ENCODE assay signal across 22 cellular contexts in the genomic region with DNA sequence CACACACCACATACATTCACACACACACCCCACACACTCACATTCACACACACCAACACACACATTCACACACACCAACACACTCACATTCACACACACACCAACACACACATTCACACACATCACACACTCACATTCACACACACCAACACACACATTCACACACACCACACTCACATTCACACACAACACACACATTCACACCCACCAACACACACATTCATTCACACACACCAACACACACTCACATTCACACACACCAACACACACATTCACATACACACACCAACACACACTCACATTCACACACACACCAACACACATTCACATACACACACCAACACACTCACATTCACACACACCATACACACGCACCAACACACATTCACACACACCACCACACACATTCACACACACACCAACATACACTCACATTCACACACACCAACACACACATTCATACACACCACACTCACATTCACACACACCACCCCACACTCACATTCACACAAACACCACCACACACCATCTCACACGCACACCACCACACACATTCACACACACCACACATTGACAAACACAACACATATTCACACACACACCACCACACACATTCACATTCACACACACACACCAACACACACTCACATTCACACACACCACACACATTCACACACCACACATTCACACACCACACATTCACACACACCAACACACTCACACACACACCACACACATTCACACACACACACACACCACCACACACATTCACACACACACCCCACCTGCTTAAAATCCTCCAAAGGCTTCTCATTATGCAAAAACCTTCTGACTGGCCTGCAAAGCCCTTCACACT. TPM values are rescaled to one million over a fixed set of nuclear protein-coding genes. Genes with fewer than 3 reads are reported as not detected.
DNase-seq lines count a peak whose midpoint lies in the region; ATAC-seq, FAIRE-seq and TF ChIP-seq lines count a peak whose summit lies in the region.
"Had no signal": no experiment of that assay in that cellular context is flagged by ENCODE, and none has a peak within 500 bp of the region (broad histone marks: within the 10 kb centered on the region; RNA-seq: fewer than 3 reads in every experiment).

No MANE protein-coding gene starts in this region.

- DNase-seq in GM12891 (ENCODE audit: insufficient read length, low spot score), result no peak
- DNase-seq in H9, result no peak
- DNase-seq in astrocyte (ENCODE audit: low read depth), result no peak
- no peak for DNase-seq in H1 (ENCODE audit: low read depth in 1 of 2, low spot score in 2 of 2)
- no peak for DNase-seq in mucosa of descending colon
- DNase-seq in left lobe of liver (ENCODE audit: low spot score), result no peak
- DNase-seq in T-helper 9 cell, result no peak
- DNase-seq: 8988T; Calu3; CD8-positive, alpha-beta T cell; DMS79 treated with DMSO at 0.1 percent for 48 hours; GF-D8; GM23248; H7; Karpas-422; KBM-7 had no signal

- H3K79me1 ChIP-seq in H9 (ENCODE audit: insufficient read depth, low read depth, low read length, poor library complexity, severe bottlenecking), result no peaks in the 10 kb centered on the region
- no peaks in the 10 kb centered on the region for H3K79me1 ChIP-seq in H1 (ENCODE audit: low read depth, low read length)

- TF ChIP-seq CTCF in H9 (conservative IDR thresholded peaks at IDR 0.05) (no peak), astrocyte (IDR thresholded peaks at IDR 0.05; ENCODE audit: insufficient read depth, low read depth, low read length) (no peak), H1 (IDR thresholded peaks at IDR 0.05; ENCODE audit: control extremely low read depth in 1 of 3, insufficient read depth in 1 of 3, low read depth in 1 of 3, low read length in 3 of 3) (no peak), mucosa of descending colon (IDR thresholded peaks at IDR 0.05) (no peak)

- no peak overlapping the region for H3K9ac ChIP-seq in H9 (ENCODE audit: extremely low read depth, insufficient read length, low read length)
- H3K9ac ChIP-seq in astrocyte (ENCODE audit: low read length), result no peak overlapping the region
- peak overlapping the region in 1 of 4 experiments; percentile 18; a peak in 1 of 7 replicates for H3K9ac ChIP-seq in H1 (replicated peaks in 1 of 4; ENCODE audit: extremely low read depth in 1 of 4, low read depth in 3 of 4, low read length in 3 of 4)
- H3K9ac ChIP-seq: BLaER1, GM23248 had no signal

- FAIRE-seq in GM12891 (lab: Jason Lieb, UNC) (peak; percentile 72), astrocyte (lab: Jason Lieb, UNC) (peak; percentile 13), H1 (lab: Jason Lieb, UNC) (no peak)
- FAIRE-seq: GM18507 had no signal

- H3K18ac ChIP-seq in H9 (ENCODE audit: insufficient read length, low read depth, low read length) (no peak overlapping the region), H1 (ENCODE audit: extremely low read depth, low read length) (no peak overlapping the region)

- no peak for TF ChIP-seq EP300 in H1 (IDR thresholded peaks at IDR 0.05; ENCODE audit: borderline replicate concordance in 1 of 2, low read depth in 2 of 2, low read length in 2 of 2)

- H2BK12ac ChIP-seq in H9 (ENCODE audit: insufficient read length, low read depth, low read length) (no peak overlapping the region), H1 (ENCODE audit: low read depth, low read length) (peak overlapping the region; percentile 69; the same call in 1 of the 2 replicates)

- H2BK15ac ChIP-seq in H9 (ENCODE audit: low read depth, low read length) (no peak overlapping the region), H1 (ENCODE audit: low read length) (peak overlapping the region; percentile 32; the same call in 1 of the 2 replicates)

- H3K79me2 ChIP-seq in H9 (ENCODE audit: insufficient read depth, low read length) (no peaks in the 10 kb centered on the region), astrocyte (ENCODE audit: insufficient read depth, low read length) (no peaks in the 10 kb centered on the region), H1 (ENCODE audit: control insufficient read depth in 1 of 2, insufficient read depth in 2 of 2, low read length in 2 of 2) (peaks cover 0 to 8% of the 10 kb centered on the region in 2 experiments; a peak in 1 of 4 replicates)

- CTCF ChIA-PET in H1 (lab: Charles Lee; ENCODE audit: partially characterized antibody), result interaction anchor here (2.8 kb wide), 1 partner anchor 16 kb away, joined by 14 read pairs; no protein-coding TSS in a partner anchor

- no peak overlapping the region for H3K14ac ChIP-seq in H9 (ENCODE audit: insufficient read depth, low read length)
- H3K14ac ChIP-seq in H1 (ENCODE audit: insufficient read length), result no peak overlapping the region

- ATAC-seq in mucosa of descending colon, result no peak
- no peak for ATAC-seq in left lobe of liver
- ATAC-seq in HG02981 (IDR thresholded peaks at IDR 0.05; ENCODE audit: unreplicated experiment), result no peak
- ATAC-seq: CD8-positive, alpha-beta T cell had no signal

- peaks cover 5% of the 10 kb centered on the region for H3K4me1 ChIP-seq in H9 (ENCODE audit: insufficient read depth, low read length)
- no peaks in the 10 kb centered on the region for H3K4me1 ChIP-seq in astrocyte (ENCODE audit: insufficient read depth, low read length)
- peaks cover 0 to 2% (median 0%) of the 10 kb centered on the region in 4 experiments; a peak in 1 of 7 replicates for H3K4me1 ChIP-seq in H1 (replicated peaks in 1 of 4; ENCODE audit: control insufficient read depth in 3 of 4, insufficient read depth in 4 of 4, low read length in 3 of 4)
- no peaks in the 10 kb centered on the region for H3K4me1 ChIP-seq in mucosa of descending colon (ENCODE audit: low read depth)
- H3K4me1 ChIP-seq: BLaER1 had no signal

- no peaks in the 10 kb centered on the region for H3K27me3 ChIP-seq in H9 (ENCODE audit: insufficient read depth, low read length)
- H3K27me3 ChIP-seq in astrocyte (ENCODE audit: insufficient read depth, low read length), result no peaks in the 10 kb centered on the region
- H3K27me3 ChIP-seq in H1 (replicated peaks in 1 of 4; ENCODE audit: control insufficient read depth in 3 of 4, extremely low read depth in 1 of 4, insufficient read depth in 3 of 4, low read length in 3 of 4), result no peaks in the 10 kb centered on the region
- H3K27me3 ChIP-seq: BLaER1 had no signal

- no peak for TF ChIP-seq RAD21 in H1 (IDR thresholded peaks at IDR 0.05 in 1 of 2, conservative IDR thresholded peaks at IDR 0.05 in 1 of 2; ENCODE audit: low read depth in 2 of 2, low read length in 2 of 2)

- H2BK120ac ChIP-seq in H9 (ENCODE audit: low read depth, low read length, poor library complexity, severe bottlenecking) (no peak overlapping the region), H1 (replicated peaks; ENCODE audit: low read depth, low read length) (peak overlapping the region; percentile 64)

- H3K23ac ChIP-seq in H9 (ENCODE audit: insufficient read length, low read depth, low read length) (no peak overlapping the region), H1 (ENCODE audit: insufficient read length) (no peak overlapping the region)

- H2AK5ac ChIP-seq in H9 (ENCODE audit: insufficient read length, low read length) (no peak overlapping the region), H1 (ENCODE audit: low read depth, low read length) (peak overlapping the region; percentile 61; the same call in 1 of the 2 replicates)

- H3T11ph ChIP-seq in H9 (ENCODE audit: low read length), result no peak overlapping the region

- H3K4ac ChIP-seq in H9 (ENCODE audit: low read depth, low read length) (no peak overlapping the region), H1 (replicated peaks; ENCODE audit: insufficient read length, low read depth, low read length) (peak overlapping the region; percentile 32)

- intact Hi-C loops in mucosa of descending colon (cut with DNase I, micrococcal nuclease), result no loop called here

- peaks cover 0 to under 1% of the 10 kb centered on the region in 2 experiments; a peak in 2 of 5 replicates for H3K9me3 Mint-ChIP-seq in H9
- peaks cover 3% of the 10 kb centered on the region for H3K9me3 Mint-ChIP-seq in astrocyte (ENCODE audit: unreplicated experiment)

- H4K8ac ChIP-seq in H9 (replicated peaks; ENCODE audit: insufficient read length, low read depth, low read length) (peak overlapping the region; percentile 28), H1 (ENCODE audit: extremely low read depth, insufficient read depth, low read length) (no peak overlapping the region)

- H4K20me1 ChIP-seq in H9 (ENCODE audit: control insufficient read depth, insufficient read depth, insufficient read length) (no peaks in the 10 kb centered on the region), astrocyte (ENCODE audit: insufficient read depth, low read length) (no peaks in the 10 kb centered on the region), H1 (replicated peaks in 1 of 2; ENCODE audit: control insufficient read depth in 1 of 2, insufficient read depth in 2 of 2, low read length in 2 of 2) (peaks cover 0 to 9% of the 10 kb centered on the region in 2 experiments)
- H4K20me1 ChIP-seq: BLaER1 had no signal

- H3K36me3 ChIP-seq in astrocyte (ENCODE audit: insufficient read depth, low read length), result no peaks in the 10 kb centered on the region
- no peaks in the 10 kb centered on the region for H3K36me3 ChIP-seq in H1 (ENCODE audit: control insufficient read depth in 2 of 4, insufficient read depth in 4 of 4, low read length in 3 of 4)
- H3K36me3 ChIP-seq in mucosa of descending colon (ENCODE audit: low read depth), result no peaks in the 10 kb centered on the region
- H3K36me3 ChIP-seq: BLaER1 had no signal

- H4K5ac ChIP-seq in H9 (ENCODE audit: insufficient read length, low read depth, low read length) (peak overlapping the region; percentile 82), H1 (ENCODE audit: insufficient read length, low read depth, low read length) (no peak overlapping the region)

- H3K9me3 ChIP-seq in H9 (ENCODE audit: control insufficient read depth, low read depth, low read length) (no peaks in the 10 kb centered on the region), astrocyte (ENCODE audit: insufficient read depth, low read depth, low read length) (no peaks in the 10 kb centered on the region), H1 (ENCODE audit: insufficient read depth in 2 of 2, low read depth in 1 of 2, low read length in 1 of 2) (no peaks in the 10 kb centered on the region; a peak in 1 of 4 replicates), mucosa of descending colon (peaks cover 4% of the 10 kb centered on the region)

- no peak overlapping the region for H3K4me2 ChIP-seq in H9 (ENCODE audit: insufficient read depth, insufficient read length, low read length)
- no peak overlapping the region for H3K4me2 ChIP-seq in astrocyte (ENCODE audit: low read length)
- no peak overlapping the region for H3K4me2 ChIP-seq in H1 (ENCODE audit: insufficient read depth in 1 of 2, low read depth in 2 of 2, low read length in 2 of 2)
- H3K4me2 ChIP-seq: BLaER1 had no signal

- H3K56ac ChIP-seq in H9 (ENCODE audit: insufficient read length, low read depth, low read length) (no peak overlapping the region), H1 (replicated peaks; ENCODE audit: insufficient read length, low read depth, low read length) (peak overlapping the region; percentile 91)

- no peak for TF ChIP-seq POLR2A in GM12891 (IDR thresholded peaks at IDR 0.05; ENCODE audit: low read depth, low read length)
- TF ChIP-seq POLR2A in H1 (IDR thresholded peaks at IDR 0.05; ENCODE audit: control extremely low read depth in 1 of 2, low read depth in 2 of 2, low read length in 2 of 2), result no peak

- H4K91ac ChIP-seq in H9 (ENCODE audit: insufficient read length, low read depth, low read length), result no peak overlapping the region
- peak overlapping the region; percentile 89 for H4K91ac ChIP-seq in H1 (replicated peaks; ENCODE audit: insufficient read length, low read length)

- H3K23me2 ChIP-seq in H9 (ENCODE audit: insufficient read length, low read depth, low read length, poor library complexity, severe bottlenecking), result no peaks in the 10 kb centered on the region
- peaks cover 10% of the 10 kb centered on the region; the same call in 1 of the 2 replicates for H3K23me2 ChIP-seq in H1 (ENCODE audit: low read depth, low read length)

- H3K4me3 Mint-ChIP-seq in H9 (no peak overlapping the region), astrocyte (ENCODE audit: unreplicated experiment) (no peak overlapping the region)
- H3K4me3 Mint-ChIP-seq: CD14-positive monocyte; CD8-positive, alpha-beta T cell had no signal

- H2BK20ac ChIP-seq in H9 (ENCODE audit: low read depth, low read length, poor library complexity, severe bottlenecking) (no peak overlapping the region), H1 (ENCODE audit: low read length) (no peak overlapping the region; the same call in 1 of the 2 replicates)

- H2BK5ac ChIP-seq in H9 (ENCODE audit: insufficient read length, low read length) (no peak overlapping the region), H1 (ENCODE audit: low read depth, low read length) (peak overlapping the region; percentile 13; the same call in 1 of the 2 replicates)

- H3K27ac ChIP-seq in H9 (ENCODE audit: insufficient read length, low read depth, low read length) (no peak overlapping the region), astrocyte (ENCODE audit: low read depth, low read length) (no peak overlapping the region), H1 (ENCODE audit: low read depth, low read length) (no peak overlapping the region)
- H3K27ac ChIP-seq: BLaER1, GM23248 had no signal

- WGBS in H9 (ENCODE audit: extremely low coverage, insufficient read length, low lambda C conversion rate), result 100% methylated on average over 2 of the region's 2 CpGs
- 89 to 100% methylated on average over 2 of the region's 2 CpGs for WGBS in H1 (ENCODE audit: extremely low coverage in 1 of 2, insufficient coverage in 1 of 2, insufficient read length in 1 of 2, insufficient replicate concordance in 2 of 2, low coverage in 1 of 2, low lambda C conversion rate in 2 of 2, missing lambda C conversion rate in 1 of 2), 2 experiments

- H3K27me3 Mint-ChIP-seq in H9 (ENCODE audit: low read depth) (peaks cover 5% of the 10 kb centered on the region), astrocyte (ENCODE audit: low read depth, unreplicated experiment) (peaks cover 2% of the 10 kb centered on the region)

- H3K27ac Mint-ChIP-seq in H9 (no peak overlapping the region), astrocyte (ENCODE audit: unreplicated experiment) (no peak overlapping the region)
- H3K27ac Mint-ChIP-seq: CD14-positive monocyte; CD8-positive, alpha-beta T cell had no signal

- H2AFZ ChIP-seq in H9 (ENCODE audit: low read length), result no peak overlapping the region
- no peak overlapping the region for H2AFZ ChIP-seq in astrocyte (ENCODE audit: low read depth, low read length)
- no peak overlapping the region for H2AFZ ChIP-seq in H1 (ENCODE audit: low read length)
- H2AFZ ChIP-seq: GM23248 had no signal

- H3K4me3 ChIP-seq in astrocyte (ENCODE audit: insufficient read depth, low read depth, low read length) (no peak overlapping the region), H1 (ENCODE audit: extremely low read depth in 1 of 4, insufficient read depth in 2 of 4, low read depth in 3 of 4, low read length in 4 of 4) (no peak overlapping the region), mucosa of descending colon (no peak overlapping the region)
- H3K4me3 ChIP-seq: BLaER1, GM23248 had no signal

- POLR2A ChIA-PET in H1 (lab: Charles Lee; ENCODE audit: partially characterized antibody), result no interaction called here

- H3K4me1 Mint-ChIP-seq in H9, result peaks cover 3 to 7% of the 10 kb centered on the region in 2 experiments; a peak in 2 of 4 replicates
- no peaks in the 10 kb centered on the region for H3K4me1 Mint-ChIP-seq in astrocyte (ENCODE audit: low read depth, unreplicated experiment)

- H3K36me3 Mint-ChIP-seq in H9 (ENCODE audit: insufficient read depth in 1 of 3, low read depth in 3 of 3) (no peaks in the 10 kb centered on the region), astrocyte (ENCODE audit: low read depth, unreplicated experiment) (no peaks in the 10 kb centered on the region)
- H3K36me3 Mint-ChIP-seq: CD8-positive, alpha-beta T cell had no signal

RNA-seq across cellular contexts. Expression of a gene that starts 9.0 kb away (rescaled TPM):
- not detected for polyA plus RNA-seq in GM12891 (2012; ENCODE audit: low read depth, missing spikeins)
- total RNA-seq in H9 (2021) (not detected in 2 replicates), astrocyte (not detected in 2 replicates), mucosa of descending colon (not detected), left lobe of liver (not detected)
- total RNA-seq in H1 (2021; fragmentation: NEBNext Ultra II Directional; extraction: Animal tissue kit (Norgen Biotek cat#: 25700)), result not detected in 2 replicates
- polyA plus RNA-seq in H1 (2011; rRNA removed), result not detected in 2 replicates
- polyA plus RNA-seq in H1 (2011; cell fraction: cytosol; rRNA removed), result not detected
- polyA plus RNA-seq in H1 (2011; cell fraction: nucleus; rRNA removed), result not detected
- polyA plus RNA-seq in H1 (2012, experiment 1 of 2), result not detected in 4 replicates
- polyA plus RNA-seq in H1 (2012, experiment 2 of 2), result not detected
- not detected for polyA plus RNA-seq in H1 (2013, experiment 1 of 2)
- polyA plus RNA-seq in H1 (2013, experiment 2 of 2), result not detected
- not detected in 2 replicates for polyA minus RNA-seq in H1 (2011; rRNA and poly(A)+ RNA removed)
- polyA minus RNA-seq in H1 (2011; cell fraction: cytosol; rRNA and poly(A)+ RNA removed), result not detected
- not detected for polyA minus RNA-seq in H1 (2011; cell fraction: nucleus; rRNA and poly(A)+ RNA removed)
- total RNA-seq: A673; Calu3; CD8-positive, alpha-beta T cell; GM23248; H7 had no signal
- polyA plus RNA-seq: AG04450, GM23248 had no signal

RNA-seq across cellular contexts. Expression of a gene that starts 32.4 kb away (rescaled TPM):
- 94.8 TPM for polyA plus RNA-seq in GM12891 (2012; ENCODE audit: low read depth, missing spikeins)
- 36.1 and 37.3 TPM in 2 replicates for total RNA-seq in H9 (2021)
- 97.5 and 102 TPM in 2 replicates for total RNA-seq in astrocyte
- total RNA-seq in H1 (2021; fragmentation: NEBNext Ultra II Directional; extraction: Animal tissue kit (Norgen Biotek cat#: 25700)), result 25.5 and 26.2 TPM in 2 replicates
- 32.5 and 34.0 TPM in 2 replicates for polyA plus RNA-seq in H1 (2011; rRNA removed)
- polyA plus RNA-seq in H1 (2011; cell fraction: cytosol; rRNA removed), result 38.9 TPM
- 40.8 TPM for polyA plus RNA-seq in H1 (2011; cell fraction: nucleus; rRNA removed)
- 36.7 to 40.2 TPM (median 38.8 TPM) in 4 replicates for polyA plus RNA-seq in H1 (2012, experiment 1 of 2)
- polyA plus RNA-seq in H1 (2012, experiment 2 of 2), result 31.1 TPM
- 38.8 TPM for polyA plus RNA-seq in H1 (2013, experiment 1 of 2)
- polyA plus RNA-seq in H1 (2013, experiment 2 of 2), result 40.7 TPM
- polyA minus RNA-seq in H1 (2011; rRNA and poly(A)+ RNA removed), result 16.3 and 19.2 TPM in 2 replicates
- 17.8 TPM for polyA minus RNA-seq in H1 (2011; cell fraction: cytosol; rRNA and poly(A)+ RNA removed)
- polyA minus RNA-seq in H1 (2011; cell fraction: nucleus; rRNA and poly(A)+ RNA removed), result 13.6 TPM
- 100 to 1,000 TPM; 193 to 363 (median 355) TPM for total RNA-seq in mucosa of descending colon
- 261 TPM for total RNA-seq in left lobe of liver

RNA-seq across cellular contexts. Expression of a gene that starts 47.6 kb away (rescaled TPM):
- not detected for polyA plus RNA-seq in GM12891 (2012; ENCODE audit: low read depth, missing spikeins)
- total RNA-seq in H9 (2021) (not detected in 2 replicates), astrocyte (not detected in 2 replicates), mucosa of descending colon (not detected), left lobe of liver (not detected)
- total RNA-seq in H1 (2021; fragmentation: NEBNext Ultra II Directional; extraction: Animal tissue kit (Norgen Biotek cat#: 25700)), result not detected in 2 replicates
- polyA plus RNA-seq in H1 (2011; rRNA removed), result not detected in 2 replicates
- not detected for polyA plus RNA-seq in H1 (2011; cell fraction: cytosol; rRNA removed)
- not detected for polyA plus RNA-seq in H1 (2011; cell fraction: nucleus; rRNA removed)
- not detected in 4 replicates for polyA plus RNA-seq in H1 (2012, experiment 1 of 2)
- polyA plus RNA-seq in H1 (2012, experiment 2 of 2), result not detected
- polyA plus RNA-seq in H1 (2013, experiment 1 of 2), result not detected
- polyA plus RNA-seq in H1 (2013, experiment 2 of 2), result not detected
- not detected in 2 replicates for polyA minus RNA-seq in H1 (2011; rRNA and poly(A)+ RNA removed)
- not detected for polyA minus RNA-seq in H1 (2011; cell fraction: cytosol; rRNA and poly(A)+ RNA removed)
- polyA minus RNA-seq in H1 (2011; cell fraction: nucleus; rRNA and poly(A)+ RNA removed), result not detected
- total RNA-seq: A673; Calu3; CD8-positive, alpha-beta T cell; GM23248; H7 had no signal
- polyA plus RNA-seq: AG04450, CD14-positive monocyte, GM23248 had no signal

RNA-seq across cellular contexts. Expression of a gene that starts 53.9 kb away (rescaled TPM):
- 0.13 TPM for polyA plus RNA-seq in GM12891 (2012; ENCODE audit: low read depth, missing spikeins)
- total RNA-seq in H9 (2021), result 0.85 and 1.1 TPM in 2 replicates
- 0.20 TPM in 1 of 2 replicates, not detected in the other for total RNA-seq in astrocyte
- 3.2 and 4.4 TPM in 2 replicates for total RNA-seq in H1 (2021; fragmentation: NEBNext Ultra II Directional; extraction: Animal tissue kit (Norgen Biotek cat#: 25700))
- polyA plus RNA-seq in H1 (2011; rRNA removed), result 6.7 and 7.6 TPM in 2 replicates
- polyA plus RNA-seq in H1 (2011; cell fraction: cytosol; rRNA removed), result 5.5 TPM
- 4.9 TPM for polyA plus RNA-seq in H1 (2011; cell fraction: nucleus; rRNA removed)
- polyA plus RNA-seq in H1 (2012, experiment 1 of 2), result 2.5 to 4.0 TPM (median 3.9 TPM) in 4 replicates
- polyA plus RNA-seq in H1 (2012, experiment 2 of 2), result 4.6 TPM
- polyA plus RNA-seq in H1 (2013, experiment 1 of 2), result 1.7 TPM
- 2.2 TPM for polyA plus RNA-seq in H1 (2013, experiment 2 of 2)
- polyA minus RNA-seq in H1 (2011; rRNA and poly(A)+ RNA removed), result 2.1 and 2.6 TPM in 2 replicates
- not detected for polyA minus RNA-seq in H1 (2011; cell fraction: cytosol; rRNA and poly(A)+ RNA removed)
- polyA minus RNA-seq in H1 (2011; cell fraction: nucleus; rRNA and poly(A)+ RNA removed), result 1.9 TPM
- 10 to 100 TPM; 16.2 to 49.4 (median 46.6) TPM for total RNA-seq in mucosa of descending colon
- 22.0 TPM for total RNA-seq in left lobe of liver
- total RNA-seq: A673, GM23248 had no signal
- polyA plus RNA-seq: AG04450, CD14-positive monocyte, GM23248 had no signal

RNA-seq across cellular contexts. Expression of a gene that starts 57.3 kb away (rescaled TPM):
- 12.6 TPM for polyA plus RNA-seq in GM12891 (2012; ENCODE audit: low read depth, missing spikeins)
- 65.3 and 67.4 TPM in 2 replicates for total RNA-seq in H9 (2021)
- 32.6 and 38.0 TPM in 2 replicates for total RNA-seq in astrocyte
- total RNA-seq in H1 (2021; fragmentation: NEBNext Ultra II Directional; extraction: Animal tissue kit (Norgen Biotek cat#: 25700)), result 32.8 and 35.3 TPM in 2 replicates
- polyA plus RNA-seq in H1 (2011; rRNA removed), result 18.3 and 23.7 TPM in 2 replicates
- polyA plus RNA-seq in H1 (2011; cell fraction: cytosol; rRNA removed), result 18.3 TPM
- polyA plus RNA-seq in H1 (2011; cell fraction: nucleus; rRNA removed), result 34.3 TPM
- 18.4 to 21.4 TPM (median 19.0 TPM) in 4 replicates for polyA plus RNA-seq in H1 (2012, experiment 1 of 2)
- polyA plus RNA-seq in H1 (2012, experiment 2 of 2), result 7.8 TPM
- polyA plus RNA-seq in H1 (2013, experiment 1 of 2), result 17.7 TPM
- polyA plus RNA-seq in H1 (2013, experiment 2 of 2), result 17.0 TPM
- 53.5 and 68.2 TPM in 2 replicates for polyA minus RNA-seq in H1 (2011; rRNA and poly(A)+ RNA removed)
- 18.6 TPM for polyA minus RNA-seq in H1 (2011; cell fraction: cytosol; rRNA and poly(A)+ RNA removed)
- polyA minus RNA-seq in H1 (2011; cell fraction: nucleus; rRNA and poly(A)+ RNA removed), result 36.3 TPM
- 10 to 100 TPM; 26.1 to 39.5 (median 33.4) TPM for total RNA-seq in mucosa of descending colon
- 8.4 TPM for total RNA-seq in left lobe of liver
